17 cellular contexts compared by ENCODE assay signal in the genomic region with DNA sequence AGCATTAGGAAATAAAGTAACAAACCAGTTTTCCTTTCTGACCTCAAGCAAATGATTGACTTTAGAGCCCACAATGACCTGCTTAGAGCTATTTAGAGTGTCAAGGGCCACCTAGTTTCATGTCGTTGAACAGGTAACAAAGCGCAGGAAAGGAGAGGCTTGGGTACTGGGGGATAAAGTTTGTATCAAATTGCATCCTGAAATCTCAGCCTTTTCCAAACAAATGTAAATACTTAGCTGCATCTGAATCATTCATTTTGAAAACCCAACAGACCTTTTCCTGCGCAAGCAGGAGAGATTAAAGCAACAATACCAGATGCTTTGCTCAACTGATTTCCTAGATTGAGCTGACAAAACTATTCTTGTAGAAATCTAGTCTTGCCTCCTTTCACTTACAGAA.
"Had no signal": no experiment of that assay in that cellular context is flagged by ENCODE, and none has a peak within 500 bp of the region (broad histone marks: within the 10 kb centered on the region; RNA-seq: fewer than 3 reads in every experiment).

No MANE protein-coding gene starts in this region.

- H3K36me3 ChIP-seq: cardiac muscle cell, spleen, thoracic aorta, upper lobe of left lung had no signal

- H3K27ac ChIP-seq: cardiac muscle cell, spleen, thoracic aorta, upper lobe of left lung had no signal

- ATAC-seq: activated CD4-positive, alpha-beta T cell treated with anti-CD3 and anti-CD28 coated beads for 36 hours; natural killer cell; WTC11 had no signal

- DNase-seq: activated CD4-positive, alpha-beta T cell treated with anti-CD3 and anti-CD28 coated beads for 36 hours; activated CD4-positive, alpha-beta T cell treated with anti-CD3 and anti-CD28 coated beads, Interleukin-2, amount 50 U/mL, for 48 hours; activated naive CD4-positive, alpha-beta T cell treated with Interleukin-2 at 50 U/mL for 16 hours; activated naive CD8-positive, alpha-beta T cell treated with anti-CD3 and anti-CD28 coated beads for 36 hours; activated T-cell treated with anti-CD3 and anti-CD28 coated beads, Interleukin-2, amount 50 U/mL, for 48 hours; effector CD8-positive, alpha-beta T cell; erythroblast; midbrain; natural killer cell; spleen; stimulated activated CD4-positive, alpha-beta T cell treated with anti-CD3 and anti-CD28 coated beads, Interleukin-4, amount 100 ng/mL, for 24 hours; stimulated activated naive CD4-positive, alpha-beta T cell treated with Interleukin-2 at 50 U/mL for 16 hours; T1000; upper lobe of left lung had no signal

- H3K4me1 ChIP-seq: spleen had no signal

- H3K4me3 ChIP-seq: cardiac muscle cell, spleen, thoracic aorta, upper lobe of left lung had no signal

- H3K27me3 ChIP-seq: cardiac muscle cell, spleen, upper lobe of left lung had no signal
